8 cellular contexts compared by ENCODE assay signal in genomic region chr1:153678519-153679336, GRCh38. TPM values are rescaled to one million over a fixed set of nuclear protein-coding genes. Genes with fewer than 3 reads are reported as not detected.
DNase-seq lines count a peak whose midpoint lies in the region; ATAC-seq and TF ChIP-seq lines count a peak whose summit lies in the region.

NPR1 (plus strand) TSS chr1:153678688; CDS start chr1:153679109, 421 bp downstream.

- DNase-seq in NCI-H1694 treated with DMSO at 0.1 percent for 48 hours (lab: John Stamatoyannopoulos, UW) (peak; percentile 30), NCI-H1694 (lab: John Stamatoyannopoulos, UW) (no peak), NT2/D1 (ENCODE audit: low read depth, low spot score) (no peak), body of pancreas (peak; percentile 38 to 50 (median 44))

- intact Hi-C loops in body of pancreas (cut with DNase I) = no loop called here

- H3K27ac ChIP-seq in body of pancreas (no peak within 1 kb of the TSS), skin epidermis (peak within 1 kb of the TSS in 10 of 21 experiments; percentile 20 to 82 (median 47))

- H3K4me3 ChIP-seq in NT2/D1 (ENCODE audit: insufficient read length, low read depth) (peak within 1 kb of the TSS; percentile 67), body of pancreas (peak within 1 kb of the TSS in 1 of 2 donors; percentile 26), iPS-18c (ENCODE audit: insufficient read depth, low read depth, low read length) (peak within 1 kb of the TSS; percentile 62), skin epidermis (peak within 1 kb of the TSS; percentile 24 to 46 (median 40))

- peaks cover 18% of the 10 kb centered on the region for H3K4me1 ChIP-seq in NT2/D1 (ENCODE audit: insufficient read depth, insufficient read length)
- peaks cover 26% of the 10 kb centered on the region for H3K4me1 ChIP-seq in body of pancreas

- WGBS in body of pancreas, 2 donors = 1% methylated on average over 36 to 74 of the region's 78 CpGs

- peak; percentile 48 for ATAC-seq in body of pancreas
- ATAC-seq in GM21737 (IDR thresholded peaks at IDR 0.05; ENCODE audit: unreplicated experiment) = no peak
- ATAC-seq in GM21423 (IDR thresholded peaks at IDR 0.05; ENCODE audit: unreplicated experiment) = no peak

- no peak for TF ChIP-seq CTCF in body of pancreas (IDR thresholded peaks at IDR 0.05)

- no peak for TF ChIP-seq POLR2A in body of pancreas (IDR thresholded peaks at IDR 0.05)

- peaks cover 45% of the 10 kb centered on the region for H3K27me3 ChIP-seq in NT2/D1 (ENCODE audit: insufficient read depth, insufficient read length)
- peaks cover 0 to 9% of the 10 kb centered on the region in 2 donors for H3K27me3 ChIP-seq in body of pancreas

- H3K36me3 ChIP-seq in NT2/D1 (ENCODE audit: insufficient read depth, insufficient read length, low read length) (no peaks in the 10 kb centered on the region), body of pancreas (replicated peaks in 1 of 2; ENCODE audit: insufficient read depth in 1 of 2, low read depth in 2 of 2) (no peaks in the 10 kb centered on the region)

- H3K9me3 ChIP-seq in NT2/D1 (ENCODE audit: insufficient read depth, low read length) (no peaks in the 10 kb centered on the region), body of pancreas (no peaks in the 10 kb centered on the region), iPS-18c (ENCODE audit: control insufficient read depth, insufficient read depth, low read length) (no peaks in the 10 kb centered on the region)

- peak within 1 kb of the TSS; percentile 82 for H3K9ac ChIP-seq in NT2/D1 (ENCODE audit: insufficient read length, low read depth)

RNA-seq across cellular contexts. Expression of gene NPR1, which starts in this region (rescaled TPM):
- total RNA-seq in body of pancreas = 10 to 100 TPM; 11.7 to 16.5 TPM

Comparison
In these comparisons a context has a peak if more than half of its experiments do, and no peak if none do; other contexts are left out.
1. DNase-seq: peak in NCI-H1694 treated with DMSO at 0.1 percent for 48 hours (single experiment) and body of pancreas (4 of 4); none in NCI-H1694 (single experiment) and NT2/D1 (single experiment).